8 cellular contexts compared by ENCODE assay signal in genomic region chr4:104491396-104491821, GRCh38. TPM values are rescaled to one million over a fixed set of nuclear protein-coding genes. Genes with fewer than 3 reads are reported as not detected.
DNase-seq lines count a peak whose midpoint lies in the region; ATAC-seq, FAIRE-seq and TF ChIP-seq lines count a peak whose summit lies in the region.

No MANE protein-coding gene starts in this region.

- TF ChIP-seq CTCF in A549 (IDR thresholded peaks at IDR 0.05): no peak
- TF ChIP-seq CTCF in GM13976 (IDR thresholded peaks at IDR 0.05; ENCODE audit: borderline replicate concordance, control extremely low read depth, extremely low read depth, insufficient read depth, missing control alignments): no peak
- no peak for TF ChIP-seq CTCF in psoas muscle (IDR thresholded peaks at IDR 0.05)

- peak overlapping the region; percentile 90 for H3K4me2 ChIP-seq in A549

- POLR2A ChIA-PET in A549 (lab: Yijun Ruan, JAX): interaction anchor here (0.6 kb wide), 1 partner anchor 9 kb away, joined by 4 read pairs; no protein-coding TSS in a partner anchor

- H3K4me3 ChIP-seq in A549 (peak overlapping the region; percentile 79), NT2/D1 (ENCODE audit: insufficient read length, low read depth) (peak overlapping the region; percentile 43), right cardiac atrium (ENCODE audit: low read length) (peak overlapping the region; percentile 59), psoas muscle (peak overlapping the region; percentile 74)

- CTCF ChIA-PET in A549 (lab: Yijun Ruan, JAX): no interaction called here

- H3K27me3 ChIP-seq in NT2/D1 (ENCODE audit: insufficient read depth, insufficient read length) (no peaks in the 10 kb centered on the region), right cardiac atrium (ENCODE audit: control insufficient read depth, insufficient read depth) (no peaks in the 10 kb centered on the region), psoas muscle (ENCODE audit: insufficient read depth in 3 of 3, low read length in 2 of 3) (peaks cover 0 to 13% (median 0%) of the 10 kb centered on the region in 3 donors)

- no peak for TF ChIP-seq EP300 in A549 (IDR thresholded peaks at IDR 0.05)

- H3K4me1 ChIP-seq in A549 (peaks cover 13% of the 10 kb centered on the region; the same call in 1 of the 3 replicates), NT2/D1 (ENCODE audit: insufficient read depth, insufficient read length) (no peaks in the 10 kb centered on the region), right cardiac atrium (ENCODE audit: control insufficient read depth, insufficient read depth, low read length) (no peaks in the 10 kb centered on the region), psoas muscle (peaks cover 4% of the 10 kb centered on the region)

- H3K27me3 Mint-ChIP-seq in activated naive CD8-positive, alpha-beta T cell treated with anti-CD3 and anti-CD28 coated beads, Interleukin-2, amount 50 U/mL, for 24 hours: peaks cover 70% of the 10 kb centered on the region

- peak; percentile 11 to 37 for DNase-seq in A549 (ENCODE audit: low read depth in 1 of 2, low spot score in 1 of 2)
- DNase-seq in GM13976 (ENCODE audit: low spot score): peak; percentile 61
- no peak for DNase-seq in NT2/D1 (ENCODE audit: low read depth, low spot score)
- DNase-seq in activated naive CD8-positive, alpha-beta T cell treated with anti-CD3 and anti-CD28 coated beads, Interleukin-2, amount 50 U/mL, for 24 hours: peak; percentile 27
- peak; percentile 52 to 85 (median 84) for DNase-seq in right cardiac atrium
- DNase-seq in psoas muscle: peak; percentile 38 to 69
- no peak for DNase-seq in RKO (ENCODE audit: low spot score)

- H3K4me1 Mint-ChIP-seq in activated naive CD8-positive, alpha-beta T cell treated with anti-CD3 and anti-CD28 coated beads, Interleukin-2, amount 50 U/mL, for 24 hours: peaks cover 35% of the 10 kb centered on the region

- TF ChIP-seq RAD21 in A549 (conservative IDR thresholded peaks at IDR 0.05 in 1 of 2, IDR thresholded peaks at IDR 0.05 in 1 of 2): no peak

- in situ Hi-C loops in GM13976 (cut with MboI; ENCODE audit: low sequenced_read_pairs, unreplicated experiment): loop anchor here (25.0 kb wide), 1 partner anchor 971 kb away; the partner anchor contains the start of gene PPA2

- H3K9me3 ChIP-seq in A549: no peaks in the 10 kb centered on the region
- H3K9me3 ChIP-seq in NT2/D1 (ENCODE audit: insufficient read depth, low read length): no peaks in the 10 kb centered on the region
- H3K9me3 ChIP-seq in right cardiac atrium (ENCODE audit: control insufficient read depth, low read length): no peaks in the 10 kb centered on the region
- no peaks in the 10 kb centered on the region for H3K9me3 ChIP-seq in psoas muscle

- ATAC-seq in A549: peak; percentile 41 to 62; a peak in 5 of 6 replicates
- peak; percentile 30 for ATAC-seq in HG02840 (IDR thresholded peaks at IDR 0.05; ENCODE audit: low FRiP score, unreplicated experiment)
- peak; percentile 38 for ATAC-seq in activated naive CD8-positive, alpha-beta T cell treated with anti-CD3 and anti-CD28 coated beads, Interleukin-2, amount 50 U/mL, for 24 hours
- peak; percentile 40 to 42 for ATAC-seq in right cardiac atrium
- ATAC-seq in psoas muscle: peak; percentile 20 to 59 (median 48)

- peak overlapping the region; percentile 61 for H3K4me3 Mint-ChIP-seq in activated naive CD8-positive, alpha-beta T cell treated with anti-CD3 and anti-CD28 coated beads, Interleukin-2, amount 50 U/mL, for 24 hours

- peak; percentile 20; the same call in 1 of the 2 replicates for TF ChIP-seq POLR2A in A549 (IDR thresholded peaks at IDR 0.05; ENCODE audit: low read length)

- 2% methylated on average over 8 of the region's 50 CpGs for WGBS in A549 (ENCODE audit: missing lambda C conversion rate)
- under 1% methylated on average over 49 of the region's 50 CpGs for WGBS in right cardiac atrium
- 0 to 1% (median 1%) methylated on average over 17 to 46 of the region's 50 CpGs for WGBS in psoas muscle, 3 donors

- no peak for FAIRE-seq in A549 (lab: Jason Lieb, UNC)

- H3K36me3 ChIP-seq in NT2/D1 (ENCODE audit: insufficient read depth, insufficient read length, low read length) (no peaks in the 10 kb centered on the region), psoas muscle (ENCODE audit: insufficient read depth in 1 of 2, low read depth in 1 of 2) (no peaks in the 10 kb centered on the region)

- H3K9me3 Mint-ChIP-seq in activated naive CD8-positive, alpha-beta T cell treated with anti-CD3 and anti-CD28 coated beads, Interleukin-2, amount 50 U/mL, for 24 hours: no peaks in the 10 kb centered on the region

- H3K27ac Mint-ChIP-seq in activated naive CD8-positive, alpha-beta T cell treated with anti-CD3 and anti-CD28 coated beads, Interleukin-2, amount 50 U/mL, for 24 hours: no peak overlapping the region

- intact Hi-C loops in right cardiac atrium (cut with DNase I): no loop called here
- intact Hi-C loops in psoas muscle (cut with DNase I): no loop called here

- H3K27ac ChIP-seq in A549 (peak overlapping the region; percentile 66 to 85), right cardiac atrium (ENCODE audit: low read length) (peak overlapping the region; percentile 39), psoas muscle (no peak overlapping the region)

- H3K36me3 Mint-ChIP-seq in activated naive CD8-positive, alpha-beta T cell treated with anti-CD3 and anti-CD28 coated beads, Interleukin-2, amount 50 U/mL, for 24 hours (ENCODE audit: low read depth): peaks cover 3% of the 10 kb centered on the region

- H3K9ac ChIP-seq in NT2/D1 (ENCODE audit: insufficient read length, low read depth): peak overlapping the region; percentile 70

TF ChIP-seq in A549, 52 proteins besides CTCF, POLR2A, EP300 and RAD21:
- TF ChIP-seq HOXB13 (CRISPR knock-in tag; IDR thresholded peaks at IDR 0.05; ENCODE audit: low read depth) (no peak), JUNB (IDR thresholded peaks at IDR 0.05) (no peak), GATA3 (IDR thresholded peaks at IDR 0.05; ENCODE audit: borderline replicate concordance) (no peak), ESRRA (IDR thresholded peaks at IDR 0.05; ENCODE audit: borderline replicate concordance, low read length) (no peak), ZNF302 (CRISPR knock-in tag; IDR thresholded peaks at IDR 0.05) (no peak), NR3C1 (IDR thresholded peaks at IDR 0.05) (no peak), EHMT2 (IDR thresholded peaks at IDR 0.05; ENCODE audit: low read depth) (no peak), RCOR1 (IDR thresholded peaks at IDR 0.05; ENCODE audit: low read depth, low read length) (no peak), PHF8 (IDR thresholded peaks at IDR 0.05; ENCODE audit: borderline replicate concordance, low read depth) (no peak), ATOH8 (CRISPR knock-in tag; IDR thresholded peaks at IDR 0.05; ENCODE audit: low read depth) (no peak), NFE2L2 (conservative IDR thresholded peaks at IDR 0.05; ENCODE audit: low read length) (no peak)
- TF ChIP-seq, protein P1, sequence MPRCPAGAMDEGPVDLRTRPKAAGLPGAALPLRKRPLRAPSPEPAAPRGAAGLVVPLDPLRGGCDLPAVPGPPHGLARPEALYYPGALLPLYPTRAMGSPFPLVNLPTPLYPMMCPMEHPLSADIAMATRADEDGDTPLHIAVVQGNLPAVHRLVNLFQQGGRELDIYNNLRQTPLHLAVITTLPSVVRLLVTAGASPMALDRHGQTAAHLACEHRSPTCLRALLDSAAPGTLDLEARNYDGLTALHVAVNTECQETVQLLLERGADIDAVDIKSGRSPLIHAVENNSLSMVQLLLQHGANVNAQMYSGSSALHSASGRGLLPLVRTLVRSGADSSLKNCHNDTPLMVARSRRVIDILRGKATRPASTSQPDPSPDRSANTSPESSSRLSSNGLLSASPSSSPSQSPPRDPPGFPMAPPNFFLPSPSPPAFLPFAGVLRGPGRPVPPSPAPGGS (IDR thresholded peaks at IDR 0.05): no peak
- TF ChIP-seq, protein P2, sequence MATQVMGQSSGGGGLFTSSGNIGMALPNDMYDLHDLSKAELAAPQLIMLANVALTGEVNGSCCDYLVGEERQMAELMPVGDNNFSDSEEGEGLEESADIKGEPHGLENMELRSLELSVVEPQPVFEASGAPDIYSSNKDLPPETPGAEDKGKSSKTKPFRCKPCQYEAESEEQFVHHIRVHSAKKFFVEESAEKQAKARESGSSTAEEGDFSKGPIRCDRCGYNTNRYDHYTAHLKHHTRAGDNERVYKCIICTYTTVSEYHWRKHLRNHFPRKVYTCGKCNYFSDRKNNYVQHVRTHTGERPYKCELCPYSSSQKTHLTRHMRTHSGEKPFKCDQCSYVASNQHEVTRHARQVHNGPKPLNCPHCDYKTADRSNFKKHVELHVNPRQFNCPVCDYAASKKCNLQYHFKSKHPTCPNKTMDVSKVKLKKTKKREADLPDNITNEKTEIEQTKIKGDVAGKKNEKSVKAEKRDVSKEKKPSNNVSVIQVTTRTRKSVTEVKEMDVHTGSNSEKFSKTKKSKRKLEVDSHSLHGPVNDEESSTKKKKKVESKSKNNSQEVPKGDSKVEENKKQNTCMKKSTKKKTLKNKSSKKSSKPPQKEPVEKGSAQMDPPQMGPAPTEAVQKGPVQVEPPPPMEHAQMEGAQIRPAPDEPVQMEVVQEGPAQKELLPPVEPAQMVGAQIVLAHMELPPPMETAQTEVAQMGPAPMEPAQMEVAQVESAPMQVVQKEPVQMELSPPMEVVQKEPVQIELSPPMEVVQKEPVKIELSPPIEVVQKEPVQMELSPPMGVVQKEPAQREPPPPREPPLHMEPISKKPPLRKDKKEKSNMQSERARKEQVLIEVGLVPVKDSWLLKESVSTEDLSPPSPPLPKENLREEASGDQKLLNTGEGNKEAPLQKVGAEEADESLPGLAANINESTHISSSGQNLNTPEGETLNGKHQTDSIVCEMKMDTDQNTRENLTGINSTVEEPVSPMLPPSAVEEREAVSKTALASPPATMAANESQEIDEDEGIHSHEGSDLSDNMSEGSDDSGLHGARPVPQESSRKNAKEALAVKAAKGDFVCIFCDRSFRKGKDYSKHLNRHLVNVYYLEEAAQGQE (IDR thresholded peaks at IDR 0.05): no peak

RNA-seq across cellular contexts. Expression of gene CXXC4, which starts 3.3 kb away (rescaled TPM):
- polyA plus RNA-seq in A549 (2011; rRNA removed): 0.91 and 0.93 TPM in 2 replicates
- polyA plus RNA-seq in A549 (2012; cell fraction: cytosol; rRNA removed): 0.09 and 0.13 TPM in 2 replicates
- 0.28 and 0.59 TPM in 2 replicates for polyA plus RNA-seq in A549 (2012; cell fraction: nucleus; rRNA removed)
- 0.03 to 0.04 TPM (median 0.03 TPM) in 3 replicates for polyA plus RNA-seq in A549 (2017; fragmentation: RNase III; extraction: RNeasy Plus Mini Kit Qiagen cat#74134 plus additional on column Dnase treatment)
- 0.54 and 0.79 TPM in 2 replicates for polyA minus RNA-seq in A549 (2011; rRNA and poly(A)+ RNA removed)
- 10 to 100 TPM in 1 of 4 donors, 1 to 10 TPM in 3; 3.7 to 12.2 (median 7.2) TPM for total RNA-seq in right cardiac atrium
- polyA plus RNA-seq in right cardiac atrium: 2.5 TPM
- total RNA-seq in psoas muscle: under 1 TPM; 0.08 to 0.36 (median 0.14) TPM
- under 1 TPM; 0.05 to 0.10 (median 0.08) TPM for polyA plus RNA-seq in psoas muscle

Comparison
In these comparisons a context has a peak if more than half of its experiments do, and no peak if none do; other contexts are left out.
1. DNase-seq: peak in A549 (2 of 2), GM13976 (single experiment), activated naive CD8-positive, alpha-beta T cell treated with anti-CD3 and anti-CD28 coated beads, Interleukin-2, amount 50 U/mL, for 24 hours (single experiment), right cardiac atrium (3 of 3) and psoas muscle (2 of 2); none in NT2/D1 (single experiment) and RKO (single experiment).
2. Peak in every context shown above with its lines, with median percentiles within 50 percentile points of each other: ATAC-seq and H3K4me3 ChIP-seq.